In genomic region chr18:58580623-58581022, GRCh38 we compare ENCODE assay signal across 10 cellular contexts. TPM values are rescaled to one million over a fixed set of nuclear protein-coding genes. Genes with fewer than 3 reads are reported as not detected.
DNase-seq lines count a peak whose midpoint lies in the region; TF ChIP-seq lines count a peak whose summit lies in the region.
"Had no signal": no experiment of that assay in that cellular context is flagged by ENCODE, and none has a peak within 500 bp of the region (broad histone marks: within the 10 kb centered on the region; RNA-seq: fewer than 3 reads in every experiment).

No MANE protein-coding gene starts in this region.

- H3K4me3 Mint-ChIP-seq in type B pancreatic cell, result no peak overlapping the region

- H3K9me3 Mint-ChIP-seq in type B pancreatic cell, result no peaks in the 10 kb centered on the region
- H3K9me3 Mint-ChIP-seq: nephron had no signal

- H3K27me3 ChIP-seq in HUES64 (ENCODE audit: insufficient read depth, low read length) (no peaks in the 10 kb centered on the region), brain microvascular endothelial cell (replicated peaks) (no peaks in the 10 kb centered on the region), liver (ENCODE audit: control insufficient read depth in 4 of 4, insufficient read depth in 4 of 4, low read length in 3 of 4) (no peaks in the 10 kb centered on the region), esophagus squamous epithelium (peaks cover 0 to 13% (median 0%) of the 10 kb centered on the region in 4 donors)

- H3K4me3 ChIP-seq in AG10803 (ENCODE audit: low read length), result no peak overlapping the region
- H3K4me3 ChIP-seq in HUES64 (ENCODE audit: low read length), result no peak overlapping the region
- no peak overlapping the region for H3K4me3 ChIP-seq in brain microvascular endothelial cell (ENCODE audit: low read depth, low read length)
- H3K4me3 ChIP-seq in liver (ENCODE audit: low read depth in 1 of 3, low read length in 3 of 3), result no peak overlapping the region
- no peak overlapping the region for H3K4me3 ChIP-seq in esophagus squamous epithelium

- H3K4me1 Mint-ChIP-seq in type B pancreatic cell (ENCODE audit: unreplicated experiment), result peaks cover 46% of the 10 kb centered on the region

- no peak for TF ChIP-seq POLR2A in esophagus squamous epithelium (IDR thresholded peaks at IDR 0.05)

- H3K27ac ChIP-seq in HUES64 (ENCODE audit: low read depth, low read length), result peak overlapping the region; percentile 62
- H3K27ac ChIP-seq in brain microvascular endothelial cell, result peak overlapping the region; percentile 87
- H3K27ac ChIP-seq in liver (ENCODE audit: low read depth in 1 of 2, low read length in 2 of 2), result no peak overlapping the region
- H3K27ac ChIP-seq in esophagus squamous epithelium, result no peak overlapping the region

- WGBS in HUES64, result 84% methylated on average over 2 of the region's 2 CpGs
- WGBS in liver, result 79% methylated on average over 2 of the region's 2 CpGs
- WGBS in esophagus squamous epithelium, 2 donors, result 84 to 94% methylated on average over 2 of the region's 2 CpGs

- no peaks in the 10 kb centered on the region for H3K36me3 Mint-ChIP-seq in type B pancreatic cell

- TF ChIP-seq CTCF in AG10803 (conservative IDR thresholded peaks at IDR 0.05; ENCODE audit: low read length) (peak; percentile 40), brain microvascular endothelial cell (IDR thresholded peaks at IDR 0.05; ENCODE audit: low read depth, low read length, missing control alignments) (no peak), liver (IDR thresholded peaks at IDR 0.05; ENCODE audit: low read depth, low read length, missing input control) (no peak), type B pancreatic cell (conservative IDR thresholded peaks at IDR 0.05) (no peak), esophagus squamous epithelium (IDR thresholded peaks at IDR 0.05) (no peak)

- H3K36me3 ChIP-seq in HUES64 (ENCODE audit: insufficient read depth, low read length) (no peaks in the 10 kb centered on the region), brain microvascular endothelial cell (replicated peaks) (no peaks in the 10 kb centered on the region), liver (ENCODE audit: control insufficient read depth in 4 of 4, insufficient read depth in 3 of 4, low read depth in 1 of 4, low read length in 3 of 4) (no peaks in the 10 kb centered on the region), esophagus squamous epithelium (no peaks in the 10 kb centered on the region)

- H3K27me3 Mint-ChIP-seq in type B pancreatic cell, result peaks cover 13% of the 10 kb centered on the region

- intact Hi-C loops in esophagus squamous epithelium (cut with DNase I), result no loop called here

- H3K27ac Mint-ChIP-seq in type B pancreatic cell, result no peak overlapping the region

- H3K9me3 ChIP-seq in HUES64 (ENCODE audit: insufficient read depth, low read depth, low read length) (no peaks in the 10 kb centered on the region), liver (ENCODE audit: control insufficient read depth in 4 of 4, low read length in 3 of 4) (no peaks in the 10 kb centered on the region), esophagus squamous epithelium (no peaks in the 10 kb centered on the region)

- DNase-seq in AG10803 (ENCODE audit: low read depth), result peak; percentile 83
- DNase-seq in brain microvascular endothelial cell, result no peak
- DNase-seq in type B pancreatic cell (ENCODE audit: extremely low spot score, unreplicated experiment), result no peak
- DNase-seq in OCI-M2 (lab: John Stamatoyannopoulos, UW; ENCODE audit: unreplicated experiment), result no peak
- DNase-seq in superior temporal gyrus (ENCODE audit: extremely low spot score), result no peak
- no peak for DNase-seq in esophagus squamous epithelium (lab: John Stamatoyannopoulos, UW)
- DNase-seq: SHP77 had no signal

- peak in 1 of 2 donors; percentile 10 for TF ChIP-seq RAD21 in liver (IDR thresholded peaks at IDR 0.05)

- in situ Hi-C loops in brain microvascular endothelial cell (cut with HindIII; ENCODE audit: low pct_ligation_motif_present, low sequenced_read_pairs), result no loop called here

- H3K9ac ChIP-seq in HUES64 (ENCODE audit: low read depth, low read length), result no peak overlapping the region
- H3K9ac ChIP-seq in liver (ENCODE audit: low read depth in 1 of 2, low read length in 2 of 2), result no peak overlapping the region

- H3K4me1 ChIP-seq in HUES64 (ENCODE audit: insufficient read depth, low read length) (peaks cover 58% of the 10 kb centered on the region), liver (ENCODE audit: control insufficient read depth in 4 of 4, insufficient read depth in 4 of 4, low read length in 3 of 4) (peaks cover 3 to 9% (median 5%) of the 10 kb centered on the region in 4 donors), esophagus squamous epithelium (peaks cover 0 to 5% (median 0%) of the 10 kb centered on the region in 3 donors)

TF ChIP-seq in liver, 16 proteins besides CTCF, POLR2A, EP300 and RAD21:
- TF ChIP-seq HNF4A (conservative IDR thresholded peaks at IDR 0.05) (peak in 1 of 2 donors; percentile 16), NR2F2 (IDR thresholded peaks at IDR 0.05) (no peak), SP1 (IDR thresholded peaks at IDR 0.05) (peak; percentile 13), RXRA (IDR thresholded peaks at IDR 0.05) (peak in 1 of 2 donors; percentile 17)

RNA-seq across cellular contexts. Expression of gene ALPK2, which starts 48.3 kb away (rescaled TPM):
- 1.7 TPM for polyA plus RNA-seq in HUES64 (2013, experiment 1 of 2)
- polyA plus RNA-seq in HUES64 (2013, experiment 2 of 2), result 1.3 TPM
- 10 to 100 TPM in 1 of 2 donors, under 1 TPM in 1; 0.05 to 14.5 TPM for total RNA-seq in liver
- polyA plus RNA-seq in liver, result under 1 TPM; 0.03 to 0.94 TPM
- 0.24 and 1.5 TPM in 2 replicates for total RNA-seq in type B pancreatic cell (ENCODE audit: low replicate concordance)
- total RNA-seq in esophagus squamous epithelium, result under 1 TPM in 3 of 4 donors, not detected in 1; 0.13 to 0.94 (median 0.57) TPM

Comparison
In these comparisons a context has a peak if more than half of its experiments do, and no peak if none do; other contexts are left out.
1. H3K27ac ChIP-seq: peak in HUES64 (single experiment) and brain microvascular endothelial cell (single experiment); none in liver (0 of 2) and esophagus squamous epithelium (0 of 4).